Comparison of ENCODE assay signal across 9 cellular contexts in genomic region chr7:2641406-2642393, GRCh38. TPM values are rescaled to one million over a fixed set of nuclear protein-coding genes. Genes with fewer than 3 reads are reported as not detected.
DNase-seq lines count a peak whose midpoint lies in the region; ATAC-seq and TF ChIP-seq lines count a peak whose summit lies in the region.
"Had no signal": no experiment of that assay in that cellular context is flagged by ENCODE, and none has a peak within 500 bp of the region (broad histone marks: within the 10 kb centered on the region; RNA-seq: fewer than 3 reads in every experiment).

No MANE protein-coding gene starts in this region.

- no peaks in the 10 kb centered on the region for H3K9me2 ChIP-seq in GM23338 (ENCODE audit: insufficient read depth)

- H3K4me3 Mint-ChIP-seq in GM23338 = no peak overlapping the region
- H3K4me3 Mint-ChIP-seq: activated naive CD8-positive, alpha-beta T cell treated with anti-CD3 and anti-CD28 coated beads, Interleukin-2, amount 10 ng/mL, durations not matched to agents 7 days and 5 days had no signal

- TF ChIP-seq CTCF in GM23338 (conservative IDR thresholded peaks at IDR 0.05; ENCODE audit: low read depth in 2 of 2) = no peak
- TF ChIP-seq CTCF in RWPE2 (IDR thresholded peaks at IDR 0.05; ENCODE audit: poor library complexity, severe bottlenecking) = no peak
- TF ChIP-seq CTCF in epithelial cell of proximal tubule (conservative IDR thresholded peaks at IDR 0.05; ENCODE audit: low read depth, low read length) = no peak
- TF ChIP-seq CTCF in upper lobe of right lung (IDR thresholded peaks at IDR 0.05) = no peak

- 0 out of 2 replicates have a peak, but pooled peaks cover 4% of the 10 kb centered on the region for H3F3A ChIP-seq in GM23338 (replicated peaks; ENCODE audit: low read depth)

- no peaks in the 10 kb centered on the region for H3K9me3 Mint-ChIP-seq in GM23338
- H3K9me3 Mint-ChIP-seq: activated naive CD8-positive, alpha-beta T cell treated with anti-CD3 and anti-CD28 coated beads, Interleukin-2, amount 10 ng/mL, durations not matched to agents 7 days and 5 days had no signal

- DNase-seq in AG08396 (ENCODE audit: low spot score) (peak; percentile 93), GM23338 (ENCODE audit: low spot score) (peak; percentile 93), RWPE2 (ENCODE audit: low spot score) (no peak), epithelial cell of proximal tubule (ENCODE audit: low read depth) (peak; percentile 86), upper lobe of right lung (peak; percentile 93), NCI-H187 (lab: John Stamatoyannopoulos, UW) (no peak)
- DNase-seq: activated naive CD8-positive, alpha-beta T cell treated with anti-CD3 and anti-CD28 coated beads, Interleukin-2, amount 10 ng/mL, durations not matched to agents 7 days and 5 days had no signal

- H3K79me2 ChIP-seq in GM23338 (replicated peaks; ENCODE audit: insufficient read depth) = peaks cover 61% of the 10 kb centered on the region

- H3K9me3 ChIP-seq in RWPE2 (ENCODE audit: severe bottlenecking) = no peaks in the 10 kb centered on the region
- H3K9me3 ChIP-seq in mesodermal cell (ENCODE audit: control insufficient read depth, low read length) = no peaks in the 10 kb centered on the region
- no peaks in the 10 kb centered on the region for H3K9me3 ChIP-seq in upper lobe of right lung

- H4K20me1 ChIP-seq in GM23338 (replicated peaks; ENCODE audit: insufficient read depth) = peaks cover 3% of the 10 kb centered on the region; the same call in 1 of the 2 replicates

- intact Hi-C loops in upper lobe of right lung (cut with DNase I) = no loop called here

- H2AFZ ChIP-seq in GM23338 = no peak overlapping the region

- no peaks in the 10 kb centered on the region for H3K27me3 ChIP-seq in GM23338 (ENCODE audit: insufficient read depth)
- H3K27me3 ChIP-seq in RWPE2 (ENCODE audit: insufficient read depth, poor library complexity, severe bottlenecking) = no peaks in the 10 kb centered on the region
- no peaks in the 10 kb centered on the region for H3K27me3 ChIP-seq in upper lobe of right lung

- H3K4me2 ChIP-seq in GM23338 = peak overlapping the region; percentile 56

- H3K4me1 ChIP-seq in GM23338 (ENCODE audit: insufficient read depth) (peaks cover 35% of the 10 kb centered on the region), RWPE2 (ENCODE audit: insufficient read depth, poor library complexity, severe bottlenecking) (peaks cover 6% of the 10 kb centered on the region), mesodermal cell (ENCODE audit: control insufficient read depth, insufficient read depth, low read length, poor library complexity, severe bottlenecking) (peaks cover 55% of the 10 kb centered on the region), upper lobe of right lung (peaks cover 67% of the 10 kb centered on the region)

- peak overlapping the region; percentile 28; the same call in 1 of the 2 replicates for H3K4me3 ChIP-seq in GM23338
- no peak overlapping the region for H3K4me3 ChIP-seq in RWPE2 (ENCODE audit: severe bottlenecking)
- no peak overlapping the region for H3K4me3 ChIP-seq in epithelial cell of proximal tubule (ENCODE audit: low read depth, low read length)
- H3K4me3 ChIP-seq in mesodermal cell (ENCODE audit: extremely low read depth, insufficient read depth, low read length, poor library complexity, severe bottlenecking) = no peak overlapping the region
- H3K4me3 ChIP-seq in upper lobe of right lung = peak overlapping the region; percentile 19

- H3K27me3 Mint-ChIP-seq in GM23338 (ENCODE audit: insufficient read depth, low read depth, poor library complexity) = peaks cover 28% of the 10 kb centered on the region
- H3K27me3 Mint-ChIP-seq: activated naive CD8-positive, alpha-beta T cell treated with anti-CD3 and anti-CD28 coated beads, Interleukin-2, amount 10 ng/mL, durations not matched to agents 7 days and 5 days had no signal

- ATAC-seq in GM23338 (peak; percentile 69), RWPE2 (ENCODE audit: low read depth) (peak; percentile 20; the same call in 2 of the 3 replicates), upper lobe of right lung (peak; percentile 80), HG03521 (IDR thresholded peaks at IDR 0.05; ENCODE audit: unreplicated experiment) (no peak)

- peak overlapping the region; percentile 85 for H3K27ac ChIP-seq in GM23338 (ENCODE audit: low read depth)
- H3K27ac ChIP-seq in RWPE2 (ENCODE audit: poor library complexity, severe bottlenecking) = peak overlapping the region; percentile 43
- peak overlapping the region; percentile 90 for H3K27ac ChIP-seq in mesodermal cell (ENCODE audit: low read depth, low read length, severe bottlenecking)
- peak overlapping the region; percentile 76 for H3K27ac ChIP-seq in upper lobe of right lung

- peaks cover 28% of the 10 kb centered on the region for H3K4me1 Mint-ChIP-seq in GM23338

- peak overlapping the region; percentile 92 for H3K27ac Mint-ChIP-seq in GM23338
- H3K27ac Mint-ChIP-seq: activated naive CD8-positive, alpha-beta T cell treated with anti-CD3 and anti-CD28 coated beads, Interleukin-2, amount 10 ng/mL, durations not matched to agents 7 days and 5 days had no signal

- H3K36me3 Mint-ChIP-seq in GM23338 (ENCODE audit: low read depth) = no peaks in the 10 kb centered on the region
- H3K36me3 Mint-ChIP-seq: activated naive CD8-positive, alpha-beta T cell treated with anti-CD3 and anti-CD28 coated beads, Interleukin-2, amount 10 ng/mL, durations not matched to agents 7 days and 5 days had no signal

- no peaks in the 10 kb centered on the region for H3K36me3 ChIP-seq in GM23338 (ENCODE audit: insufficient read depth)
- peaks cover 4% of the 10 kb centered on the region; the same call in 1 of the 2 replicates for H3K36me3 ChIP-seq in RWPE2 (ENCODE audit: low read depth)
- peaks cover 38% of the 10 kb centered on the region for H3K36me3 ChIP-seq in mesodermal cell (ENCODE audit: control insufficient read depth, insufficient read depth, low read length)
- H3K36me3 ChIP-seq in upper lobe of right lung = no peaks in the 10 kb centered on the region

- 54 to 64% methylated on average over 23 to 35 of the region's 39 CpGs for WGBS in mesodermal cell (ENCODE audit: insufficient coverage in 2 of 2), 2 experiments

TF ChIP-seq in GM23338, 12 proteins besides CTCF, POLR2A, EP300 and RAD21:
- TF ChIP-seq CREB1 (CRISPR knock-in tag; IDR thresholded peaks at IDR 0.05; ENCODE audit: low read depth) (peak; percentile 54), NANOG (IDR thresholded peaks at IDR 0.05; ENCODE audit: borderline replicate concordance) (no peak)

RNA-seq across cellular contexts. Expression of gene TTYH3, which starts 9.9 kb away (rescaled TPM):
- total RNA-seq in GM23338 (2014; rRNA removed; shearing (Covaris generic)) = 113 and 126 TPM in 2 replicates
- 59.6 and 62.3 TPM in 2 replicates for polyA plus RNA-seq in GM23338 (2016; fragmentation: Nextera tagmentation; extraction: Ambion mirVana)
- 93.3 and 97.6 TPM in 2 replicates for total RNA-seq in epithelial cell of proximal tubule
- polyA plus RNA-seq in mesodermal cell (2013, experiment 1 of 2) = 158 TPM
- 128 TPM for polyA plus RNA-seq in mesodermal cell (2013, experiment 2 of 2)
- total RNA-seq in upper lobe of right lung = 48.8 TPM

RNA-seq across cellular contexts. Expression of gene AMZ1, which starts 46.3 kb away (rescaled TPM):
- total RNA-seq in GM23338 (2014; rRNA removed; shearing (Covaris generic)) = 0.73 and 1.6 TPM in 2 replicates
- 2.0 and 4.5 TPM in 2 replicates for polyA plus RNA-seq in GM23338 (2016; fragmentation: Nextera tagmentation; extraction: Ambion mirVana)
- total RNA-seq in epithelial cell of proximal tubule = 0.22 and 0.29 TPM in 2 replicates
- polyA plus RNA-seq in mesodermal cell (2013, experiment 1 of 2) = 0.22 TPM
- not detected for polyA plus RNA-seq in mesodermal cell (2013, experiment 2 of 2)
- 0.29 TPM for total RNA-seq in upper lobe of right lung

Comparison
In these comparisons a context has a peak if more than half of its experiments do, and no peak if none do; other contexts are left out.
1. DNase-seq: peak in AG08396 (single experiment), GM23338 (single experiment), epithelial cell of proximal tubule (single experiment) and upper lobe of right lung (single experiment); none in RWPE2 (single experiment) and NCI-H187 (0 of 2).
2. H3K4me3 ChIP-seq: peak in GM23338 (single experiment) and upper lobe of right lung (single experiment); none in RWPE2 (single experiment), epithelial cell of proximal tubule (single experiment) and mesodermal cell (single experiment).
3. Peak in every context shown above with its lines, with median percentiles within 50 percentile points of each other: H3K27ac ChIP-seq.